In the genomic region with DNA sequence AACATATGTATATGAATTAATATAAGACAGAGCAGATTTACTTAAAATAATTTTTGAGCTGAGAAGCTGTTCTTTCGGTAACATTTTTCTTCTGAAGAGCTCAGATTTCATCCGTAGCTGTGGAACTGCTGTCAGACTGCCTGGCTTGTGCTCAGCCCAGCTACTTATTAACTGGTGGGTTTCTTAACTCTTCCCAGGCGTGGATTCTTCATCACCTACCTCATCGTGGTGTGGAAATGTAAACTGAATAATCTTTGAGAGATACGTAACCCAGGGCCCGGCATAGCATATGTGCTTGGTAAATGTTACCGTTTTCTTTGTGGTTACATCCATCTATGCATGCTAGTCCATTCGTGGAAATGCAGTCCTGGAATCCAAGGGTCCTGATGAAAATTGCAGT, we compare ENCODE assay signal across 19 cellular contexts.
DNase-seq lines count a peak whose midpoint lies in the region; ATAC-seq and TF ChIP-seq lines count a peak whose summit lies in the region.
"Had no signal": no experiment of that assay in that cellular context is flagged by ENCODE, and none has a peak within 500 bp of the region (broad histone marks: within the 10 kb centered on the region; RNA-seq: fewer than 3 reads in every experiment).

No MANE protein-coding gene starts in this region.

- H3K4me3 Mint-ChIP-seq in nephron: no peak overlapping the region
- H3K4me3 Mint-ChIP-seq: activated CD4-positive, alpha-beta T cell treated with anti-CD3 and anti-CD28 coated beads, Interleukin-2, amount 10 ng/mL, durations not matched to agents 7 days and 5 days; CD14-positive monocyte; dendritic cell treated with granulocyte-macrophage colony-stimulating factor and Interleukin-4, amounts not matched to agents 40 ng/mL and 50 ng/mL, for 4 days; T-helper 1 cell treated with Interleukin-12 subunit alpha and Interleukin-12 subunit beta and Interleukin-4 antibody, amounts not matched to agents 30 μg/mL and 1 μg/mL, for 36 hours had no signal

- no peaks in the 10 kb centered on the region for H3K9me3 Mint-ChIP-seq in nephron
- H3K9me3 Mint-ChIP-seq: activated CD4-positive, alpha-beta T cell treated with anti-CD3 and anti-CD28 coated beads, Interleukin-2, amount 10 ng/mL, durations not matched to agents 7 days and 5 days; CD14-positive monocyte; dendritic cell treated with granulocyte-macrophage colony-stimulating factor and Interleukin-4, amounts not matched to agents 40 ng/mL and 50 ng/mL, for 4 days; T-helper 1 cell treated with Interleukin-12 subunit alpha and Interleukin-12 subunit beta and Interleukin-4 antibody, amounts not matched to agents 30 μg/mL and 1 μg/mL, for 36 hours had no signal

- peak; percentile 88 for DNase-seq in AG10803 (ENCODE audit: low read depth)
- DNase-seq in fibroblast of peridontal ligament (ENCODE audit: extremely low read depth): peak; percentile 94
- no peak for DNase-seq in NCI-H2107 (lab: John Stamatoyannopoulos, UW)
- no peak for DNase-seq in activated CD4-positive, CD25-positive, alpha-beta regulatory T cell (lab: John Stamatoyannopoulos, UW)
- DNase-seq in C1 segment of cervical spinal cord (lab: John Stamatoyannopoulos, UW): no peak
- DNase-seq: activated CD4-positive, alpha-beta T cell treated with anti-CD3 and anti-CD28 coated beads, Interleukin-2, amount 10 ng/mL, durations not matched to agents 7 days and 5 days; activated T-cell treated with anti-CD3 and anti-CD28 coated beads, Interleukin-2, amount 50 U/mL, for 48 hours; adrenal gland; DND-41; foreskin keratinocyte; MM.1S; mucosa of descending colon; posterior cingulate gyrus had no signal

- H3K4me1 Mint-ChIP-seq in nephron: peaks cover 29% of the 10 kb centered on the region
- H3K4me1 Mint-ChIP-seq: activated CD4-positive, alpha-beta T cell treated with anti-CD3 and anti-CD28 coated beads, Interleukin-2, amount 10 ng/mL, durations not matched to agents 7 days and 5 days had no signal

- H3K27ac Mint-ChIP-seq in nephron: peak overlapping the region; percentile 25 to 70 (median 39)
- H3K27ac Mint-ChIP-seq: activated CD4-positive, alpha-beta T cell treated with anti-CD3 and anti-CD28 coated beads, Interleukin-2, amount 10 ng/mL, durations not matched to agents 7 days and 5 days; CD14-positive monocyte; dendritic cell treated with granulocyte-macrophage colony-stimulating factor and Interleukin-4, amounts not matched to agents 40 ng/mL and 50 ng/mL, for 4 days; T-helper 1 cell treated with Interleukin-12 subunit alpha and Interleukin-12 subunit beta and Interleukin-4 antibody, amounts not matched to agents 30 μg/mL and 1 μg/mL, for 36 hours had no signal

- TF ChIP-seq CTCF in AG10803 (conservative IDR thresholded peaks at IDR 0.05; ENCODE audit: low read length) (no peak), nephron (IDR thresholded peaks at IDR 0.05; ENCODE audit: unreplicated experiment in 3 of 3) (no peak)

- H3K36me3 Mint-ChIP-seq in nephron (ENCODE audit: low read depth): no peaks in the 10 kb centered on the region
- H3K36me3 Mint-ChIP-seq: CD14-positive monocyte had no signal

- H3K4me3 ChIP-seq in AG10803 (ENCODE audit: low read length): no peak overlapping the region
- H3K4me3 ChIP-seq: adrenal gland, mucosa of descending colon had no signal

- H3K27me3 Mint-ChIP-seq in nephron (ENCODE audit: low read depth): no peaks in the 10 kb centered on the region
- H3K27me3 Mint-ChIP-seq: activated CD4-positive, alpha-beta T cell treated with anti-CD3 and anti-CD28 coated beads, Interleukin-2, amount 10 ng/mL, durations not matched to agents 7 days and 5 days; dendritic cell treated with granulocyte-macrophage colony-stimulating factor and Interleukin-4, amounts not matched to agents 40 ng/mL and 50 ng/mL, for 4 days had no signal

- peak; percentile 64 for ATAC-seq in SK-N-SH treated with all-trans-retinoic acid at 6 μM for 48 hours
- ATAC-seq in HG03520 (IDR thresholded peaks at IDR 0.05; ENCODE audit: unreplicated experiment): no peak
- ATAC-seq: foreskin keratinocyte, mucosa of descending colon had no signal

TF ChIP-seq in SK-N-SH treated with all-trans-retinoic acid at 6 μM for 48 hours, 23 proteins besides CTCF, POLR2A, EP300 and RAD21:
- no peak for TF ChIP-seq BACH2 (CRISPR knock-in tag; IDR thresholded peaks at IDR 0.05; ENCODE audit: borderline replicate concordance)
- TF ChIP-seq TCF4 (CRISPR knock-in tag; IDR thresholded peaks at IDR 0.05; ENCODE audit: borderline replicate concordance): no peak
- no peak for TF ChIP-seq TOX (CRISPR knock-in tag; IDR thresholded peaks at IDR 0.05; ENCODE audit: borderline replicate concordance)
- TF ChIP-seq, protein P1, sequence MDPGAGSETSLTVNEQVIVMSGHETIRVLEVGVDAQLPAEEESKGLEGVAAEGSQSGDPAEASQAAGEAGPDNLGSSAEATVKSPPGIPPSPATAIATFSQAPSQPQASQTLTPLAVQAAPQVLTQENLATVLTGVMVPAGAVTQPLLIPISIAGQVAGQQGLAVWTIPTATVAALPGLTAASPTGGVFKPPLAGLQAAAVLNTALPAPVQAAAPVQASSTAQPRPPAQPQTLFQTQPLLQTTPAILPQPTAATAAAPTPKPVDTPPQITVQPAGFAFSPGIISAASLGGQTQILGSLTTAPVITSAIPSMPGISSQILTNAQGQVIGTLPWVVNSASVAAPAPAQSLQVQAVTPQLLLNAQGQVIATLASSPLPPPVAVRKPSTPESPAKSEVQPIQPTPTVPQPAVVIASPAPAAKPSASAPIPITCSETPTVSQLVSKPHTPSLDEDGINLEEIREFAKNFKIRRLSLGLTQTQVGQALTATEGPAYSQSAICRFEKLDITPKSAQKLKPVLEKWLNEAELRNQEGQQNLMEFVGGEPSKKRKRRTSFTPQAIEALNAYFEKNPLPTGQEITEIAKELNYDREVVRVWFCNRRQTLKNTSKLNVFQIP (CRISPR knock-in tag; IDR thresholded peaks at IDR 0.05; ENCODE audit: borderline replicate concordance, low read depth): no peak
- TF ChIP-seq ZNF8 (CRISPR knock-in tag; IDR thresholded peaks at IDR 0.05): no peak

Comparison
In these comparisons a context has a peak if more than half of its experiments do, and no peak if none do; other contexts are left out.
1. DNase-seq: peak in AG10803 (single experiment) and fibroblast of peridontal ligament (single experiment); none in NCI-H2107 (single experiment), activated CD4-positive, CD25-positive, alpha-beta regulatory T cell (0 of 4) and C1 segment of cervical spinal cord (0 of 14).